Comparison of ENCODE assay signal across 13 cellular contexts in genomic region chr9:14395300-14396082, GRCh38.
DNase-seq lines count a peak whose midpoint lies in the region; ATAC-seq and TF ChIP-seq lines count a peak whose summit lies in the region.
"Had no signal": no experiment of that assay in that cellular context is flagged by ENCODE, and none has a peak within 500 bp of the region (broad histone marks: within the 10 kb centered on the region; RNA-seq: fewer than 3 reads in every experiment).

No MANE protein-coding gene starts in this region.

- no peak for ATAC-seq in PC-3

- H3K36me3 ChIP-seq in skeletal muscle tissue (ENCODE audit: control insufficient read depth in 3 of 3, insufficient read depth in 3 of 3, low read length in 3 of 3) (no peaks in the 10 kb centered on the region), PC-3 (ENCODE audit: low read depth, low read length) (no peaks in the 10 kb centered on the region)
- H3K36me3 ChIP-seq: BLaER1 treated with 17β-estradiol and CSF1 and Interleukin-3, amounts not matched to agents 10 nM and 100 nM; tibial nerve had no signal

- no peaks in the 10 kb centered on the region for H3K36me3 Mint-ChIP-seq in progenitor cell of endocrine pancreas (ENCODE audit: insufficient read depth)

- no TSS peak for BruUV-seq in PC-3 (replicated peaks; lab: Mats Ljungman, UMichigan)

- intact Hi-C loops in PC-3 (cut with micrococcal nuclease) = no loop called here

- H3K27ac Mint-ChIP-seq in progenitor cell of endocrine pancreas = no peak overlapping the region
- H3K27ac Mint-ChIP-seq: activated B cell treated with CpG ODN at 0.5 μM for 24 hours had no signal

- peaks cover 2% of the 10 kb centered on the region for H3K4me1 Mint-ChIP-seq in progenitor cell of endocrine pancreas (ENCODE audit: low read depth)
- H3K4me1 Mint-ChIP-seq: activated B cell treated with CpG ODN at 0.5 μM for 24 hours had no signal

- POLR2A ChIA-PET in PC-3 (lab: Charles Lee; ENCODE audit: unreplicated experiment) = no interaction called here

- H3K9me2 ChIP-seq in PC-3 (replicated peaks; ENCODE audit: low read length) = no peaks in the 10 kb centered on the region

- no peaks in the 10 kb centered on the region for H3K27me3 Mint-ChIP-seq in progenitor cell of endocrine pancreas

- CTCF ChIA-PET in PC-3 (lab: Charles Lee) = no interaction called here

- H3K4me1 ChIP-seq in skeletal muscle tissue (ENCODE audit: control insufficient read depth in 3 of 3, insufficient read depth in 3 of 3, low read length in 3 of 3) (peaks cover 2 to 19% (median 8%) of the 10 kb centered on the region in 3 donors), PC-3 (ENCODE audit: insufficient read depth, low read length) (peaks cover 9% of the 10 kb centered on the region; the same call in 1 of the 2 replicates)
- H3K4me1 ChIP-seq: BLaER1 treated with 17β-estradiol and CSF1 and Interleukin-3, amounts not matched to agents 10 nM and 100 nM; tibial nerve had no signal

- H4K20me1 ChIP-seq in PC-3 (ENCODE audit: low read length) = no peaks in the 10 kb centered on the region
- H4K20me1 ChIP-seq: BLaER1 treated with 17β-estradiol and CSF1 and Interleukin-3, amounts not matched to agents 10 nM and 100 nM had no signal

- peak overlapping the region; percentile 87 for H3K27ac ChIP-seq in angular gyrus (ENCODE audit: low read depth, low read length)
- peak overlapping the region; percentile 80 for H3K27ac ChIP-seq in skeletal muscle tissue (ENCODE audit: low read depth, low read length)
- no peak overlapping the region for H3K27ac ChIP-seq in PC-3 (ENCODE audit: low read length)
- H3K27ac ChIP-seq: BLaER1 treated with 17β-estradiol and CSF1 and Interleukin-3, amounts not matched to agents 10 nM and 100 nM; tibial nerve had no signal

- no peaks in the 10 kb centered on the region for H3F3A ChIP-seq in PC-3 (ENCODE audit: low read length, unreplicated experiment)

- TF ChIP-seq CTCF in PC-3 (conservative IDR thresholded peaks at IDR 0.05; ENCODE audit: low read depth, low read length) (no peak), progenitor cell of endocrine pancreas (IDR thresholded peaks at IDR 0.05; ENCODE audit: unreplicated experiment) (no peak)

- H3K9me3 Mint-ChIP-seq in progenitor cell of endocrine pancreas (ENCODE audit: low read depth) = peaks cover 10% of the 10 kb centered on the region

- H3K4me3 ChIP-seq in skeletal muscle tissue (ENCODE audit: low read length in 3 of 3) (peak overlapping the region; percentile 42 to 49 (median 44)), PC-3 (ENCODE audit: low read length) (no peak overlapping the region)
- H3K4me3 ChIP-seq: BLaER1 treated with 17β-estradiol and CSF1 and Interleukin-3, amounts not matched to agents 10 nM and 100 nM; tibial nerve had no signal

- H3K9me3 ChIP-seq in skeletal muscle tissue (ENCODE audit: control insufficient read depth in 3 of 3, low read length in 3 of 3) (no peaks in the 10 kb centered on the region), PC-3 (ENCODE audit: low read length) (no peaks in the 10 kb centered on the region)

- H3K27me3 ChIP-seq in skeletal muscle tissue (ENCODE audit: control insufficient read depth in 3 of 3, insufficient read depth in 3 of 3, low read length in 3 of 3) = no peaks in the 10 kb centered on the region
- no peaks in the 10 kb centered on the region for H3K27me3 ChIP-seq in PC-3 (ENCODE audit: low read length)
- H3K27me3 ChIP-seq: BLaER1 treated with 17β-estradiol and CSF1 and Interleukin-3, amounts not matched to agents 10 nM and 100 nM; tibial nerve had no signal

- no peak overlapping the region for H3K4me3 Mint-ChIP-seq in progenitor cell of endocrine pancreas (ENCODE audit: low read depth)
- H3K4me3 Mint-ChIP-seq: activated B cell treated with CpG ODN at 0.5 μM for 24 hours had no signal

- no peak overlapping the region for H2AFZ ChIP-seq in PC-3 (ENCODE audit: low read length)

- H3K9ac ChIP-seq in skeletal muscle tissue (ENCODE audit: low read depth in 1 of 3, low read length in 3 of 3) (peak overlapping the region; percentile 57 to 65 (median 64)), PC-3 (ENCODE audit: low read length) (no peak overlapping the region)
- H3K9ac ChIP-seq: BLaER1 treated with 17β-estradiol and CSF1 and Interleukin-3, amounts not matched to agents 10 nM and 100 nM had no signal

- no peaks in the 10 kb centered on the region for H3K79me2 ChIP-seq in PC-3 (ENCODE audit: low read length)

- no peak overlapping the region for H3K4me2 ChIP-seq in PC-3 (ENCODE audit: low read length)
- H3K4me2 ChIP-seq: BLaER1 treated with 17β-estradiol and CSF1 and Interleukin-3, amounts not matched to agents 10 nM and 100 nM had no signal

- DNase-seq in HUDEP-2 (lab: John Stamatoyannopoulos, UW; ENCODE audit: unreplicated experiment in 76 of 76) = peak in 73 of 76 experiments; percentile 33 to 95 (median 75)
- DNase-seq in hippocampal formation (lab: John Stamatoyannopoulos, UW) = peak; percentile 81 to 86
- no peak for DNase-seq in PC-3
- no peak for DNase-seq in progenitor cell of endocrine pancreas (ENCODE audit: low spot score, unreplicated experiment)
- no peak for DNase-seq in 8988T
- DNase-seq in NCI-H128 (lab: John Stamatoyannopoulos, UW; ENCODE audit: unreplicated experiment) = no peak
- DNase-seq: activated B cell treated with CpG ODN at 0.5 μM for 24 hours, EL, foreskin fibroblast had no signal

Comparison
In these comparisons a context has a peak if more than half of its experiments do, and no peak if none do; other contexts are left out.
1. DNase-seq: peak in HUDEP-2 (73 of 76) and hippocampal formation (2 of 2); none in PC-3 (single experiment), progenitor cell of endocrine pancreas (single experiment), 8988T (single experiment) and NCI-H128 (single experiment).